Comparison of ENCODE assay signal across 11 cellular contexts in the genomic region with DNA sequence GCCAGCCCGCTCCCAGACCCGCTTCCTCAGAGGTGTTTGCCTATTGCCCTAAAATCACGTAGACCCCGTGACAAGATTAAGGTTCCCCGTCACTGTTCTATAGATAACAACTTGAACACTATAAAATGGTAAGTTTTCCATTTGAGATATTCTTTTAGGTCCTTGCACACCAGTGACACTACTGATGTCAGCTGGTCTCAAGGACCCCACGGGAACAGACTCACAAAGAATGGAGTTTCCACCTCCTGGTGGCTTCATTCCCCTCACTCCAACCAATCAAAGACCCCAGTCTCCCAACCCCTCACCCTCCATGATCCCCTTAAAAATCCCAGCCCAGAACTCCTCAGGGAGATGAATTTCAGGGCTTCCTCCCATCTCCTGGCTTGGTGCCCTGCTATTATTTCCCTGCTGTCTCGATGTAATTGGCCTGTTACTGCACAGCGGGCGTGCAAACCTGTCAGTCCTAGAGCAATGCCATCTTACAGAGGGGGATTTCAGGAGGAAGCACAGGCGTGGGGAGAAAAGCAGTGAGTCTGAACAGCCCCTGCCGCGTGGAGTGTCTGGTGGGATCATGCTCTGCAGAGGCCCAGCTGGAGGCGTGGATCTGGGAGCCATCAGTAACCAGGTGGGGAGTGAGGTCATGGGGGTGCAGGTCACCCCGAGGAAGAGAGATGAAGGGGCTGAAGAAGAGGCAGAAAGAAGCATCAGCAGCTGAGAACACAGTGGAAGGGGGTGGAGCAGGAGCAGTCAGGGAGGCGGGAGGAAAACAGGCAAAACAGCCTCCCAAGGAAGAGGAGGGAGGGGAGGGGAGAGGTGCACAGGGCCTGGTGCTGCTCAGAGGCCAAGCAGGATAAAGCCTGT. TPM values are rescaled to one million over a fixed set of nuclear protein-coding genes. Genes with fewer than 3 reads are reported as not detected.
DNase-seq lines count a peak whose midpoint lies in the region; ATAC-seq and TF ChIP-seq lines count a peak whose summit lies in the region.
"Had no signal": no experiment of that assay in that cellular context is flagged by ENCODE, and none has a peak within 500 bp of the region (broad histone marks: within the 10 kb centered on the region; RNA-seq: fewer than 3 reads in every experiment).

No MANE protein-coding gene starts in this region.

- H3K4me1 Mint-ChIP-seq in activated T-helper 17 cell treated with anti-CD3 and anti-CD28 coated beads, Interleukin-2, amount 50 U/mL, for 72 hours: peaks cover 34% of the 10 kb centered on the region
- H3K4me1 Mint-ChIP-seq in nephron progenitor cell: peaks cover 78% of the 10 kb centered on the region

- peak; percentile 81 for DNase-seq in NCI-H2107 treated with DMSO at 0.1 percent for 48 hours (lab: John Stamatoyannopoulos, UW; ENCODE audit: unreplicated experiment)
- no peak for DNase-seq in NCI-H2107 (lab: John Stamatoyannopoulos, UW)
- DNase-seq in NCI-H1436 (lab: John Stamatoyannopoulos, UW): peak; percentile 64
- no peak for DNase-seq in nephron progenitor cell
- DNase-seq in SW480 (ENCODE audit: low spot score): no peak
- no peak for DNase-seq in activated CD4-positive, CD25-positive, alpha-beta regulatory T cell treated with anti-CD3 and anti-CD28 coated beads, Interleukin-2, amount 50 U/mL, for 72 hours
- DNase-seq: 8988T, kidney glomerular epithelial cell had no signal

- H3K27me3 Mint-ChIP-seq in activated T-helper 17 cell treated with anti-CD3 and anti-CD28 coated beads, Interleukin-2, amount 50 U/mL, for 72 hours: no peaks in the 10 kb centered on the region
- peaks cover 9% of the 10 kb centered on the region for H3K27me3 Mint-ChIP-seq in nephron progenitor cell (ENCODE audit: low read depth, poor library complexity)

- H3K36me3 Mint-ChIP-seq in activated T-helper 17 cell treated with anti-CD3 and anti-CD28 coated beads, Interleukin-2, amount 50 U/mL, for 72 hours (ENCODE audit: low read depth): no peaks in the 10 kb centered on the region
- no peaks in the 10 kb centered on the region for H3K36me3 Mint-ChIP-seq in nephron progenitor cell (ENCODE audit: low read depth)

- H3K4me3 Mint-ChIP-seq in activated T-helper 17 cell treated with anti-CD3 and anti-CD28 coated beads, Interleukin-2, amount 50 U/mL, for 72 hours: peak overlapping the region; percentile 7
- peak overlapping the region; percentile 19 for H3K4me3 Mint-ChIP-seq in nephron progenitor cell

- peak overlapping the region; percentile 58 for H3K27ac Mint-ChIP-seq in activated T-helper 17 cell treated with anti-CD3 and anti-CD28 coated beads, Interleukin-2, amount 50 U/mL, for 72 hours
- H3K27ac Mint-ChIP-seq in nephron progenitor cell: no peak overlapping the region

- TF ChIP-seq CTCF in nephron progenitor cell (IDR thresholded peaks at IDR 0.05): no peak

- no peaks in the 10 kb centered on the region for H3K9me3 Mint-ChIP-seq in activated T-helper 17 cell treated with anti-CD3 and anti-CD28 coated beads, Interleukin-2, amount 50 U/mL, for 72 hours
- no peaks in the 10 kb centered on the region for H3K9me3 Mint-ChIP-seq in nephron progenitor cell

- ATAC-seq in activated T-helper 17 cell treated with anti-CD3 and anti-CD28 coated beads, Interleukin-2, amount 50 U/mL, for 72 hours (replicated peaks): no peak
- no peak for ATAC-seq in GM19467 (IDR thresholded peaks at IDR 0.05; ENCODE audit: unreplicated experiment)
- ATAC-seq: Panc1 had no signal

RNA-seq across cellular contexts. Expression of a gene that starts 35.1 kb away (rescaled TPM):
- total RNA-seq in activated T-helper 17 cell treated with anti-CD3 and anti-CD28 coated beads, Interleukin-2, amount 50 U/mL, for 72 hours: 100 to 1,000 TPM; 123 to 184 TPM

Comparison
In these comparisons a context has a peak if more than half of its experiments do, and no peak if none do; other contexts are left out.
1. DNase-seq: peak in NCI-H2107 treated with DMSO at 0.1 percent for 48 hours (single experiment) and NCI-H1436 (single experiment); none in NCI-H2107 (single experiment), nephron progenitor cell (single experiment), SW480 (single experiment) and activated CD4-positive, CD25-positive, alpha-beta regulatory T cell treated with anti-CD3 and anti-CD28 coated beads, Interleukin-2, amount 50 U/mL, for 72 hours (single experiment).